8 cellular contexts compared by ENCODE assay signal in the genomic region with DNA sequence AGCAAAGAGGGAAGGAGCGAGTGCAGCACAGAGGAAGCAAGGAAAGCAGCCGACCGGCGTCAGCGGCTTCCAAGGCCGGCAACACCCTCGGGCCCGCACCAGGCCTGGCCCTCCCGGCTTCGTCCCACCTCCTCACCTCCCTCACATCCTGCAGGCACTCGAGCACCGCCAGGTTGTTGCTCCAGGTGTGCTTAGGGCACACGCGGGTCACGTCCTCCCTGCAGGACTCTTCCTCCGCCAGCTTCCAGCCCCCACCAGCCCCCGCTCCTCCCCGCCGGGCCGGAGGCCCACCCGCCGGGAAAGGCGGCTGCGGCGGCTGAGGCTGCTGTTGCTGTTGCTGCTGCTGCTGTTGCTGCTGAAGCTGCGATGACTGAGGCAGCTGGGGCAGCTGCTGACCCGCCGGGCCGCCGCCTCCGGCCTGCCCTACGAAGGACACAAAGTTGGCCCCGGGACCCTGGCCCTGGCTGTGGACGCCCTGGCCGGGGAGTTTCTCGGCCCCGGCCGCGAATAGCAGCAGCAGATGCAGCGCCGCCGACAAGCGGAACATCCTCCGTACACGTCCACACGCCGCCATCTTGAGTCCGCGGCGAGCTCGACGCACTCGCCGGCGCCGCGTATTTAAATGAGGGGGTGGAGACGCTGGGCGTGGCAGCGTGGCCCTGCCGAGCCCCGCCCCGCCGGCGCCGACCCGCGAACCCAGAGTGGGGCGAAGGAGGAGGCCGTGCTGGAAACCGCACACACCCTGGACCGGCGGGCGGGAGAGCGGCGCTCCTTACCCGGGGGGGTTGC. TPM values are rescaled to one million over a fixed set of nuclear protein-coding genes. Genes with fewer than 3 reads are reported as not detected.
DNase-seq lines count a peak whose midpoint lies in the region; ATAC-seq, FAIRE-seq and TF ChIP-seq lines count a peak whose summit lies in the region.

Gene GLG1, minus strand, starts transcription at position 594 of the 789 bp plus-strand sequence. Its CDS starts 20 bp downstream, at position 574.

- no peak for FAIRE-seq in D721Med (lab: Jason Lieb, UNC)

- peak; percentile 98 for TF ChIP-seq POLR2A in GM18505 (IDR thresholded peaks at IDR 0.05; ENCODE audit: borderline replicate concordance, extremely low read depth, insufficient read depth, insufficient read length)

- TF ChIP-seq CTCF in hepatocyte (IDR thresholded peaks at IDR 0.05; ENCODE audit: poor library complexity) (peak; percentile 8), retinal pigment epithelial cell (conservative IDR thresholded peaks at IDR 0.05; ENCODE audit: low read depth, low read length) (no peak), D721Med (IDR thresholded peaks at IDR 0.05; ENCODE audit: insufficient read depth, missing control alignments) (no peak)

- peaks cover 42% of the 10 kb centered on the region for H4K20me1 ChIP-seq in hepatocyte (ENCODE audit: insufficient read depth, poor library complexity, severe bottlenecking)

- peak within 1 kb of the TSS; percentile 90 for H3K4me2 ChIP-seq in hepatocyte

- H3K36me3 ChIP-seq in hepatocyte (replicated peaks; ENCODE audit: insufficient read depth, low read depth), result no peaks in the 10 kb centered on the region

- H3K9me3 ChIP-seq in hepatocyte (ENCODE audit: low read depth), result no peaks in the 10 kb centered on the region

- no peaks in the 10 kb centered on the region for H3K27me3 ChIP-seq in hepatocyte

- H2AFZ ChIP-seq in hepatocyte, result peak within 1 kb of the TSS; percentile 77

- ATAC-seq in GM18505 (IDR thresholded peaks at IDR 0.05; ENCODE audit: unreplicated experiment), result peak; percentile 94
- ATAC-seq in HG02884 (IDR thresholded peaks at IDR 0.05; ENCODE audit: unreplicated experiment), result peak; percentile 94

- H3K79me2 ChIP-seq in hepatocyte, result peaks cover 50% of the 10 kb centered on the region

- H3K27ac ChIP-seq in hepatocyte, result peak within 1 kb of the TSS; percentile 99

- WGBS in hepatocyte (ENCODE audit: low lambda C conversion rate, missing lambda C conversion rate), result under 1% methylated on average over 68 of the region's 77 CpGs

- peaks cover 27% of the 10 kb centered on the region for H3K4me1 ChIP-seq in hepatocyte (ENCODE audit: insufficient read depth)

- peak; percentile 71 for DNase-seq in NCI-H146 treated with DMSO at 0.1 percent for 48 hours (lab: John Stamatoyannopoulos, UW; ENCODE audit: unreplicated experiment)
- DNase-seq in T1000 (lab: John Stamatoyannopoulos, UW), result peak; percentile 71
- peak; percentile 97 for DNase-seq in astrocyte of the hippocampus (ENCODE audit: low read depth, low spot score)
- DNase-seq in hepatocyte (ENCODE audit: low spot score), result peak; percentile 97
- DNase-seq in retinal pigment epithelial cell (ENCODE audit: low read depth), result peak; percentile 58
- no peak for DNase-seq in D721Med (ENCODE audit: insufficient read length, low spot score)

- H3K9me2 ChIP-seq in hepatocyte (replicated peaks; ENCODE audit: insufficient read depth), result no peaks in the 10 kb centered on the region

- H3K4me3 ChIP-seq in hepatocyte (peak within 1 kb of the TSS; percentile 99), retinal pigment epithelial cell (ENCODE audit: low read length) (peak within 1 kb of the TSS; percentile 88)

RNA-seq across cellular contexts. Expression of gene GLG1, which starts in this region (rescaled TPM):
- total RNA-seq in hepatocyte, result 131 and 142 TPM in 2 replicates
- 146 and 148 TPM in 2 replicates for polyA plus RNA-seq in hepatocyte
